In genomic region chr16:31842864-31843263, GRCh38 we compare ENCODE assay signal across 26 cellular contexts.
"Had no signal": no experiment of that assay in that cellular context is flagged by ENCODE, and none has a peak within 500 bp of the region (broad histone marks: within the 10 kb centered on the region; RNA-seq: fewer than 3 reads in every experiment).

No MANE protein-coding gene starts in this region.

- H3K27ac Mint-ChIP-seq: activated CD4-positive, alpha-beta memory T cell treated with anti-CD3 and anti-CD28 coated beads, Interleukin-2, amount 10 ng/mL, durations not matched to agents 7 days and 5 days; activated CD4-positive, alpha-beta T cell treated with anti-CD3 and anti-CD28 coated beads, Interleukin-2, amount 10 ng/mL, durations not matched to agents 7 days and 5 days; activated naive CD4-positive, alpha-beta T cell treated with anti-CD3 and anti-CD28 coated beads, Interleukin-2, amount 10 ng/mL, durations not matched to agents 7 days and 5 days; activated naive CD4-positive, alpha-beta T cell treated with anti-CD3 and anti-CD28 coated beads, Interleukin-2, amount 50 U/mL, for 72 hours; activated naive CD8-positive, alpha-beta T cell treated with anti-CD3 and anti-CD28 coated beads, Interleukin-2, amount 10 ng/mL, durations not matched to agents 7 days and 5 days; activated T-cell treated with anti-CD3 and anti-CD28 coated beads, Interleukin-2, amount 50 U/mL, for 24 hours; activated T-cell treated with anti-CD3 and anti-CD28 coated beads, Interleukin-2, amount 50 U/mL, for 72 hours; brain had no signal

- H3K36me3 ChIP-seq: ascending aorta, breast epithelium, cardiac muscle cell, colonic mucosa, esophagus squamous epithelium had no signal

- H3K27me3 Mint-ChIP-seq: activated CD4-positive, alpha-beta T cell treated with anti-CD3 and anti-CD28 coated beads, Interleukin-2, amount 10 ng/mL, durations not matched to agents 7 days and 5 days; activated naive CD8-positive, alpha-beta T cell treated with anti-CD3 and anti-CD28 coated beads, Interleukin-2, amount 10 ng/mL, durations not matched to agents 7 days and 5 days; brain had no signal

- H3K27ac ChIP-seq: ascending aorta, breast epithelium, cardiac muscle cell, colonic mucosa, epithelial cell of prostate, esophagus squamous epithelium had no signal

- H3K4me3 ChIP-seq: ascending aorta, breast epithelium, cardiac muscle cell, colonic mucosa, esophagus squamous epithelium had no signal

- H3K4me3 Mint-ChIP-seq: activated CD4-positive, alpha-beta memory T cell treated with anti-CD3 and anti-CD28 coated beads, Interleukin-2, amount 10 ng/mL, durations not matched to agents 7 days and 5 days; activated CD4-positive, alpha-beta T cell treated with anti-CD3 and anti-CD28 coated beads, Interleukin-2, amount 10 ng/mL, durations not matched to agents 7 days and 5 days; activated naive CD4-positive, alpha-beta T cell treated with anti-CD3 and anti-CD28 coated beads, Interleukin-2, amount 10 ng/mL, durations not matched to agents 7 days and 5 days; activated naive CD8-positive, alpha-beta T cell treated with anti-CD3 and anti-CD28 coated beads, Interleukin-2, amount 10 ng/mL, durations not matched to agents 7 days and 5 days; activated T-cell treated with anti-CD3 and anti-CD28 coated beads, Interleukin-2, amount 50 U/mL, for 24 hours; activated T-cell treated with anti-CD3 and anti-CD28 coated beads, Interleukin-2, amount 50 U/mL, for 72 hours; brain had no signal

- DNase-seq: activated CD4-positive, alpha-beta memory T cell treated with anti-CD3 and anti-CD28 coated beads, Interleukin-2, amount 10 ng/mL, durations not matched to agents 7 days and 5 days; activated CD4-positive, alpha-beta T cell treated with anti-CD3 and anti-CD28 coated beads for 1 hour; activated CD4-positive, alpha-beta T cell treated with anti-CD3 and anti-CD28 coated beads for 4 hours; activated CD4-positive, alpha-beta T cell treated with anti-CD3 and anti-CD28 coated beads, Interleukin-2, amount 10 ng/mL, durations not matched to agents 7 days and 5 days; activated CD4-positive, alpha-beta T cell treated with anti-CD3 and anti-CD28 coated beads, Interleukin-2, amount 50 U/mL, for 4 hours; activated CD8-positive, alpha-beta memory T cell treated with anti-CD3 and anti-CD28 coated beads, Interleukin-2, amount 50 U/mL, for 48 hours; activated gamma-delta T cell; activated naive CD4-positive, alpha-beta T cell; activated naive CD4-positive, alpha-beta T cell treated with anti-CD3 and anti-CD28 coated beads, Interleukin-2, amount 10 ng/mL, durations not matched to agents 7 days and 5 days; activated naive CD8-positive, alpha-beta T cell treated with anti-CD3 and anti-CD28 coated beads, Interleukin-2, amount 10 ng/mL, durations not matched to agents 7 days and 5 days; activated T-cell treated with anti-CD3 and anti-CD28 coated beads for 4 hours; activated T-cell treated with anti-CD3 and anti-CD28 coated beads, Interleukin-2, amount 50 U/mL, for 24 hours; activated T-cell treated with anti-CD3 and anti-CD28 coated beads, Interleukin-2, amount 50 U/mL, for 72 hours; central memory CD4-positive, alpha-beta T cell; cerebellar nuclear complex; colonic mucosa; effector CD8-positive, alpha-beta T cell; esophagus squamous epithelium; head of caudate nucleus; T-helper 2 cell had no signal

- H3K27me3 ChIP-seq: ascending aorta, breast epithelium, cardiac muscle cell, colonic mucosa, esophagus squamous epithelium had no signal

- H3K9me3 ChIP-seq: colonic mucosa had no signal

- H3K4me1 Mint-ChIP-seq: activated CD4-positive, alpha-beta memory T cell treated with anti-CD3 and anti-CD28 coated beads, Interleukin-2, amount 10 ng/mL, durations not matched to agents 7 days and 5 days; activated CD4-positive, alpha-beta T cell treated with anti-CD3 and anti-CD28 coated beads, Interleukin-2, amount 10 ng/mL, durations not matched to agents 7 days and 5 days; activated naive CD4-positive, alpha-beta T cell treated with anti-CD3 and anti-CD28 coated beads, Interleukin-2, amount 10 ng/mL, durations not matched to agents 7 days and 5 days; activated naive CD8-positive, alpha-beta T cell treated with anti-CD3 and anti-CD28 coated beads, Interleukin-2, amount 10 ng/mL, durations not matched to agents 7 days and 5 days; brain had no signal

- H3K36me3 Mint-ChIP-seq: activated naive CD8-positive, alpha-beta T cell treated with anti-CD3 and anti-CD28 coated beads, Interleukin-2, amount 10 ng/mL, durations not matched to agents 7 days and 5 days; brain had no signal

- H3K4me1 ChIP-seq: ascending aorta, breast epithelium, colonic mucosa, esophagus squamous epithelium had no signal
